ENCODE assay signal across 1 cellular context in genomic region chr17:59892849-59893616, GRCh38.
TF ChIP-seq lines count a peak whose summit lies in the region.

RPS6KB1 (plus strand) TSS chr17:59893121; CDS start chr17:59893185, 64 bp downstream.
TUBD1 (minus strand) TSS chr17:59892943; CDS start chr17:59891002, 1,941 bp downstream.

TF ChIP-seq in HepG2, 621 proteins besides CTCF, POLR2A, EP300 and RAD21 (continued from another document and continues in another):
- TF ChIP-seq ZKSCAN8 (CRISPR knock-in tag; IDR thresholded peaks at IDR 0.05; ENCODE audit: borderline replicate concordance) (peak; percentile 31; the same call in 1 of the 2 replicates), MTF2 (CRISPR knock-in tag; IDR thresholded peaks at IDR 0.05; ENCODE audit: borderline replicate concordance) (no peak; the same call in 1 of the 2 replicates), MXD4 (CRISPR knock-in tag; IDR thresholded peaks at IDR 0.05) (peak; percentile 86), DRAP1 (CRISPR knock-in tag; IDR thresholded peaks at IDR 0.05) (peak; percentile 94), SOX6 (IDR thresholded peaks at IDR 0.05) (no peak), SOX6 (CRISPR knock-in tag; IDR thresholded peaks at IDR 0.05) (peak; percentile 18; the same call in 1 of the 2 replicates), CC2D1A (CRISPR knock-in tag; IDR thresholded peaks at IDR 0.05) (no peak), ZNF644 (CRISPR knock-in tag; IDR thresholded peaks at IDR 0.05; ENCODE audit: low read depth) (no peak), SMARCE1 (IDR thresholded peaks at IDR 0.05; ENCODE audit: borderline replicate concordance) (no peak), ZHX2 (IDR thresholded peaks at IDR 0.05; ENCODE audit: low read depth) (peak; percentile 76; the same call in 1 of the 2 replicates), ZHX2 (CRISPR knock-in tag; IDR thresholded peaks at IDR 0.05; ENCODE audit: borderline replicate concordance) (peak; percentile 76; the same call in 1 of the 2 replicates), ZMYM2 (CRISPR knock-in tag; IDR thresholded peaks at IDR 0.05) (no peak), PAX8 (CRISPR knock-in tag; IDR thresholded peaks at IDR 0.05; ENCODE audit: borderline replicate concordance) (no peak), IRF2 (CRISPR knock-in tag; IDR thresholded peaks at IDR 0.05) (peak; percentile 87), ZNF678 (CRISPR knock-in tag; IDR thresholded peaks at IDR 0.05) (no peak), KLF16 (CRISPR knock-in tag; IDR thresholded peaks at IDR 0.05) (peak in 1 of 2 experiments; percentile 90; a peak in 2 of 4 replicates), NRL (CRISPR knock-in tag; IDR thresholded peaks at IDR 0.05; ENCODE audit: borderline replicate concordance) (peak; percentile 94), ZFAT (CRISPR knock-in tag; conservative IDR thresholded peaks at IDR 0.05) (no peak), RNF2 (conservative IDR thresholded peaks at IDR 0.05; ENCODE audit: low read depth) (peak; percentile 65), ZFX (CRISPR knock-in tag; IDR thresholded peaks at IDR 0.05; ENCODE audit: low read depth) (peak; percentile 100), ATF6 (CRISPR knock-in tag; conservative IDR thresholded peaks at IDR 0.05) (no peak; the same call in 1 of the 2 replicates), ZFP82 (CRISPR knock-in tag; IDR thresholded peaks at IDR 0.05; ENCODE audit: borderline replicate concordance) (peak; percentile 94; the same call in 1 of the 2 replicates), CBX2 (IDR thresholded peaks at IDR 0.05; ENCODE audit: low read depth, low read length) (no peak), CBX2 (CRISPR knock-in tag; IDR thresholded peaks at IDR 0.05; ENCODE audit: low read depth) (no peak), ZNF460 (CRISPR knock-in tag; IDR thresholded peaks at IDR 0.05; ENCODE audit: borderline replicate concordance) (peak; percentile 37; the same call in 1 of the 2 replicates), ZNF777 (CRISPR knock-in tag; IDR thresholded peaks at IDR 0.05) (peak; percentile 73), ONECUT2 (CRISPR knock-in tag; IDR thresholded peaks at IDR 0.05) (no peak), SETDB1 (CRISPR knock-in tag; IDR thresholded peaks at IDR 0.05; ENCODE audit: borderline replicate concordance) (no peak), AKAP8 (CRISPR knock-in tag; IDR thresholded peaks at IDR 0.05) (no peak), FOXM1 (CRISPR knock-in tag; IDR thresholded peaks at IDR 0.05) (0 out of 2 replicates have a peak, but pooled peaks have one; percentile 66), ZNF441 (CRISPR knock-in tag; IDR thresholded peaks at IDR 0.05; ENCODE audit: borderline replicate concordance) (0 out of 2 replicates have a peak, but pooled peaks have one; percentile 34), ZHX1 (CRISPR knock-in tag; IDR thresholded peaks at IDR 0.05; ENCODE audit: low read depth) (no peak), CBX5 (CRISPR knock-in tag; IDR thresholded peaks at IDR 0.05; ENCODE audit: borderline replicate concordance) (no peak; the same call in 1 of the 2 replicates), RBM22 (optimal IDR thresholded peaks at IDR 0.05; ENCODE audit: low read length) (no peak), E2F1 (CRISPR knock-in tag; IDR thresholded peaks at IDR 0.05) (peak; percentile 50; the same call in 1 of the 2 replicates), ZNF580 (CRISPR knock-in tag; IDR thresholded peaks at IDR 0.05; ENCODE audit: borderline replicate concordance, low read depth) (peak; percentile 93), ZNF607 (CRISPR knock-in tag; IDR thresholded peaks at IDR 0.05; ENCODE audit: borderline replicate concordance) (peak; percentile 70; the same call in 1 of the 2 replicates), ATF7 (IDR thresholded peaks at IDR 0.05) (no peak), ATF7 (CRISPR knock-in tag; IDR thresholded peaks at IDR 0.05) (peak; percentile 74), YEATS2 (CRISPR knock-in tag; IDR thresholded peaks at IDR 0.05; ENCODE audit: borderline replicate concordance) (peak; percentile 96), PHB2 (IDR thresholded peaks at IDR 0.05; ENCODE audit: partially characterized antibody) (no peak), ZNF703 (CRISPR knock-in tag; IDR thresholded peaks at IDR 0.05; ENCODE audit: borderline replicate concordance) (no peak), ZNF503 (CRISPR knock-in tag; IDR thresholded peaks at IDR 0.05) (peak; percentile 76), CREB1 (IDR thresholded peaks at IDR 0.05) (peak; percentile 41; the same call in 1 of the 2 replicates), CREB1 (CRISPR knock-in tag; IDR thresholded peaks at IDR 0.05) (0 out of 2 replicates have a peak, but pooled peaks have one; percentile 31), TRAFD1 (CRISPR knock-in tag; IDR thresholded peaks at IDR 0.05; ENCODE audit: borderline replicate concordance) (no peak), TBP (CRISPR knock-in tag; IDR thresholded peaks at IDR 0.05) (no peak), ARHGAP35 (CRISPR knock-in tag; IDR thresholded peaks at IDR 0.05; ENCODE audit: borderline replicate concordance) (no peak; the same call in 1 of the 2 replicates), ZNF362 (CRISPR knock-in tag; IDR thresholded peaks at IDR 0.05; ENCODE audit: borderline replicate concordance) (peak; percentile 33; the same call in 1 of the 2 replicates), HOXA5 (CRISPR knock-in tag; IDR thresholded peaks at IDR 0.05) (peak; percentile 97), NFATC3 (CRISPR knock-in tag; IDR thresholded peaks at IDR 0.05) (peak; percentile 21; the same call in 1 of the 2 replicates), PITX1 (CRISPR knock-in tag; IDR thresholded peaks at IDR 0.05) (peak; percentile 70; the same call in 1 of the 2 replicates)
